ENCODE assay signal across 10 cellular contexts in the genomic region with DNA sequence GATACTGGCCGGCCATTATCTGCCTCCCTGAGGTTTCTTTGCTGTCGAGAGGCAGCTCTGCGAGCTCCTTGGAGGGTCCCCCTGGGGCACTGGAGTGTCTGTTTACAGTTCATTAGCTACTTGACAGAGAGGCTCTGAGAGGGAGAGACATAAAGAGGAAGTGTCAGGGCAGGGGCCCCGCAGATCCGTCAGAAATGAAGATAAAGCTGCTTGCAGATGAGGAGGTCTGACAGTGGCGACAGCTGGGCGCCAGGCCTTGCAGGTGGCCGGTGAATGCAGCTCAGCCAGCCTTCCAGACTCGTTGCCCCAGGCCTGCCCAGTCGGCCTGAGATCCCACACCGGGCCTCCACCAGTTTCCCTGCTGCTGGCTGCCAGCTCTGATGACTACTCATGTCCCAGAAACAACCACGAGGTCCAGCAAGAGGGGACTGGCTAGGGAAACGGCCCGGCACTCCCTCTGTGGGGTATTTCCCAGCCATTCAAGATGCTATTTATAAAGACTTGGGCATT.
DNase-seq lines count a peak whose midpoint lies in the region; ATAC-seq and TF ChIP-seq lines count a peak whose summit lies in the region.
"Had no signal": no experiment of that assay in that cellular context is flagged by ENCODE, and none has a peak within 500 bp of the region (broad histone marks: within the 10 kb centered on the region; RNA-seq: fewer than 3 reads in every experiment).

No MANE protein-coding gene starts in this region.

- ATAC-seq in foreskin keratinocyte: peak; percentile 38
- no peak for ATAC-seq in HG03442 (IDR thresholded peaks at IDR 0.05; ENCODE audit: unreplicated experiment)

- no peak overlapping the region for H3K27ac ChIP-seq in foreskin keratinocyte

- DNase-seq in CMK (ENCODE audit: low read depth) (peak; percentile 45), MV-4-11 (lab: John Stamatoyannopoulos, UW) (peak; percentile 86), OCI-M1 (lab: John Stamatoyannopoulos, UW) (peak; percentile 85), foreskin keratinocyte (peak; percentile 26 to 36), ACHN (no peak), OCI-M2 (lab: John Stamatoyannopoulos, UW; ENCODE audit: unreplicated experiment) (no peak), mesenteric fat pad (ENCODE audit: low spot score) (no peak)
- DNase-seq: CD4-positive, alpha-beta T cell; midbrain had no signal

- TF ChIP-seq CTCF in foreskin keratinocyte (conservative IDR thresholded peaks at IDR 0.05): no peak

- in situ Hi-C loops in ACHN (cut with HindIII; ENCODE audit: low pct_ligation_motif_present, low pct_unique_long_range_greater_than_20kb, low sequenced_read_pairs): no loop called here

- peaks cover 9% of the 10 kb centered on the region for H3K4me1 ChIP-seq in foreskin keratinocyte

- H3K27me3 ChIP-seq in foreskin keratinocyte: peaks cover 29% of the 10 kb centered on the region

Comparison
In these comparisons a context has a peak if more than half of its experiments do, and no peak if none do; other contexts are left out.
1. DNase-seq: peak in CMK (single experiment), MV-4-11 (single experiment), OCI-M1 (single experiment) and foreskin keratinocyte (2 of 2); none in ACHN (single experiment), OCI-M2 (single experiment) and mesenteric fat pad (single experiment).